21 cellular contexts compared by ENCODE assay signal in genomic region chr4:74391890-74392478, GRCh38. TPM values are rescaled to one million over a fixed set of nuclear protein-coding genes. Genes with fewer than 3 reads are reported as not detected.
A peak's percentile ranks its signal among the peaks of the same experiment; 100 is the strongest.
DNase-seq lines count a peak whose midpoint lies in the region; ATAC-seq and TF ChIP-seq lines count a peak whose summit lies in the region.
"Had no signal": no experiment of that assay in that cellular context is flagged by ENCODE, and none has a peak within 500 bp of the region (broad histone marks: within the 10 kb centered on the region; RNA-seq: fewer than 3 reads in every experiment).

No MANE protein-coding gene starts in this region.

- H3K36me3 ChIP-seq in right atrium auricular region (no peaks in the 10 kb centered on the region), RWPE2 (ENCODE audit: low read depth) (peaks cover 21% of the 10 kb centered on the region), esophagus muscularis mucosa (no peaks in the 10 kb centered on the region)

- peak overlapping the region in 1 of 2 donors; percentile 68 for H3K27ac ChIP-seq in right atrium auricular region
- peak overlapping the region; percentile 57 for H3K27ac ChIP-seq in RWPE2 (ENCODE audit: poor library complexity, severe bottlenecking)
- no peak overlapping the region for H3K27ac ChIP-seq in esophagus muscularis mucosa (replicated peaks in 1 of 4)
- H3K27ac ChIP-seq: KMS-11, PC-9 had no signal

- DNase-seq in Right ventricle myocardium superior (no peak), right atrium auricular region (ENCODE audit: low spot score) (no peak), RWPE2 (ENCODE audit: low spot score) (no peak), dermis blood vessel endothelial cell (peak; percentile 84), esophagus muscularis mucosa (ENCODE audit: extremely low spot score) (no peak)
- no peak for DNase-seq in activated CD4-positive, alpha-beta T cell treated with anti-CD3 and anti-CD28 coated beads for 48 hours
- DNase-seq: 8988T; Caco-2; CD4-positive, alpha-beta T cell; DMS153; MV-4-11; NCI-H1417; NCI-H187; NCI-H226; NCI-H524; PC-9 had no signal

- H3K4me1 ChIP-seq in right atrium auricular region (no peaks in the 10 kb centered on the region), RWPE2 (ENCODE audit: insufficient read depth, poor library complexity, severe bottlenecking) (peaks cover 17% of the 10 kb centered on the region), esophagus muscularis mucosa (no peaks in the 10 kb centered on the region)
- H3K4me1 ChIP-seq: Caco-2 had no signal

- H3K27me3 ChIP-seq in right atrium auricular region (no peaks in the 10 kb centered on the region), RWPE2 (ENCODE audit: insufficient read depth, poor library complexity, severe bottlenecking) (no peaks in the 10 kb centered on the region), esophagus muscularis mucosa (no peaks in the 10 kb centered on the region)

- 87% methylated on average over 2 of the region's 2 CpGs for WGBS in esophagus muscularis mucosa

- no peaks in the 10 kb centered on the region for H3K9me3 ChIP-seq in right atrium auricular region
- no peaks in the 10 kb centered on the region for H3K9me3 ChIP-seq in RWPE2 (ENCODE audit: severe bottlenecking)
- no peaks in the 10 kb centered on the region for H3K9me3 ChIP-seq in esophagus muscularis mucosa
- H3K9me3 ChIP-seq: Caco-2 had no signal

- TF ChIP-seq POLR2A in esophagus muscularis mucosa (IDR thresholded peaks at IDR 0.05; ENCODE audit: low read depth), result no peak

- TF ChIP-seq EP300 in esophagus muscularis mucosa (IDR thresholded peaks at IDR 0.05), result no peak

- intact Hi-C loops in Right ventricle myocardium superior (cut with DNase I), result no loop called here
- intact Hi-C loops in esophagus muscularis mucosa (cut with DNase I), result no loop called here

- TF ChIP-seq CTCF in right atrium auricular region (IDR thresholded peaks at IDR 0.05) (no peak), RWPE2 (IDR thresholded peaks at IDR 0.05; ENCODE audit: poor library complexity, severe bottlenecking) (no peak), esophagus muscularis mucosa (IDR thresholded peaks at IDR 0.05) (no peak)

- no peak overlapping the region for H3K4me3 ChIP-seq in right atrium auricular region
- H3K4me3 ChIP-seq in RWPE2 (ENCODE audit: severe bottlenecking), result no peak overlapping the region
- H3K4me3 ChIP-seq in esophagus muscularis mucosa, result no peak overlapping the region
- H3K4me3 ChIP-seq: GM12878, PC-9 had no signal

- ATAC-seq in Right ventricle myocardium superior (ENCODE audit: poor library complexity), result peak; percentile 12
- peak; percentile 20 for ATAC-seq in RWPE2 (ENCODE audit: low read depth)
- ATAC-seq in HG03432 (IDR thresholded peaks at IDR 0.05; ENCODE audit: unreplicated experiment), result no peak
- no peak for ATAC-seq in GM18519 (IDR thresholded peaks at IDR 0.05; ENCODE audit: low FRiP score, unreplicated experiment)
- ATAC-seq: GM12878 had no signal

RNA-seq across cellular contexts. Expression of gene EREG, which starts 27.0 kb away (rescaled TPM):
- not detected for total RNA-seq in Right ventricle myocardium superior
- 1 to 10 TPM in 1 of 2 donors, under 1 TPM in 1; 0.31 to 3.1 TPM for total RNA-seq in right atrium auricular region
- total RNA-seq in dermis blood vessel endothelial cell, result under 0.01 TPM in 2 replicates
- 1 to 10 TPM; 2.4 to 4.6 (median 3.7) TPM for total RNA-seq in esophagus muscularis mucosa
- total RNA-seq: GM12878, H1 had no signal

RNA-seq across cellular contexts. Expression of gene AREG, which starts 53.0 kb away (rescaled TPM):
- 0.75 TPM for total RNA-seq in Right ventricle myocardium superior
- total RNA-seq in right atrium auricular region, result 10 to 100 TPM; 26.6 to 31.3 TPM
- 0.19 and 0.34 TPM in 2 replicates for total RNA-seq in dermis blood vessel endothelial cell
- total RNA-seq in esophagus muscularis mucosa, result 10 to 100 TPM in 1 of 4 donors, 1 to 10 TPM in 3; 1.4 to 18.6 (median 4.4) TPM
- total RNA-seq: GM12878, H1 had no signal

Comparison
In these comparisons a context has a peak if more than half of its experiments do, and no peak if none do; other contexts are left out.
1. ATAC-seq: peak in Right ventricle myocardium superior (single experiment) and RWPE2 (single experiment); none in HG03432 (single experiment) and GM18519 (single experiment).